Comparison of ENCODE assay signal across 22 cellular contexts in the genomic region with DNA sequence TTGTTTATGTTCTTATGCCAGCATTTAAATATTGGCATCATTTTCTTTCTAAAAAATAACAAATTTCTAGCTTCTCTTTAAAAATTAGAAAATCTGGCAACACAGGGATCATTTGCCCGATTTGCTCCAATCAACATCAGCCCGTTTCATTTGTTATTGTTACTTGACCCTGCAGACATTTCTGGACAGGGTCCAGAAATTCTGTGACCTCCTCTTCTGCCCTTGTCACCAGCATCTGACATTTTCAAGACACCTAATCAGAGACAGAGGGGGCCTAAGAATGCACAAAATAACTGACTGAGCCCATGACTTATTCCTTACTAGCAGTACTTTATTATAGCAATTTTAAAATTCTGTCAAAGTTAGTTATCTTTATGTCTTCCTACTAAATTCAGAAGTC.
DNase-seq lines count a peak whose midpoint lies in the region; ATAC-seq, FAIRE-seq and TF ChIP-seq lines count a peak whose summit lies in the region.
"Had no signal": no experiment of that assay in that cellular context is flagged by ENCODE, and none has a peak within 500 bp of the region (broad histone marks: within the 10 kb centered on the region; RNA-seq: fewer than 3 reads in every experiment).

No MANE protein-coding gene starts in this region.

- H3K79me1 ChIP-seq in trophoblast cell (ENCODE audit: low read length) = peaks cover 12% of the 10 kb centered on the region

- peaks cover 0 to 4% of the 10 kb centered on the region in 2 experiments; a peak in 2 of 4 replicates for H3K4me1 ChIP-seq in SK-N-SH (ENCODE audit: control insufficient read depth in 1 of 2, insufficient read depth in 2 of 2, low read depth in 1 of 2, low read length in 1 of 2)
- peaks cover 49% of the 10 kb centered on the region for H3K4me1 ChIP-seq in GM23248 (ENCODE audit: insufficient read depth)
- H3K4me1 ChIP-seq in astrocyte (ENCODE audit: insufficient read depth, low read length) = peaks cover 13% of the 10 kb centered on the region
- peaks cover 4 to 9% of the 10 kb centered on the region in 2 experiments for H3K4me1 ChIP-seq in trophoblast cell (ENCODE audit: control insufficient read depth in 1 of 2, insufficient read depth in 2 of 2, low read length in 2 of 2)
- peaks cover 0 to 8% of the 10 kb centered on the region in 2 donors for H3K4me1 ChIP-seq in ascending aorta
- H3K4me1 ChIP-seq: A549, Caco-2 had no signal

- DNase-seq in SK-N-SH (no peak), GM23248 (no peak), astrocyte (ENCODE audit: low read depth) (no peak), trophoblast cell (no peak), ascending aorta (ENCODE audit: low spot score in 2 of 2) (no peak), pons (ENCODE audit: low spot score) (no peak)
- DNase-seq: AML-193; Caco-2; CD4-positive, alpha-beta T cell; GOT3; H7; HFFc6 had no signal

- H3K79me2 ChIP-seq in SK-N-SH (ENCODE audit: insufficient read depth) = no peaks in the 10 kb centered on the region
- H3K79me2 ChIP-seq in GM23248 (ENCODE audit: insufficient read depth) = 0 out of 2 replicates have a peak, but pooled peaks cover 6% of the 10 kb centered on the region
- H3K79me2 ChIP-seq in astrocyte (ENCODE audit: insufficient read depth, low read length) = no peaks in the 10 kb centered on the region
- H3K79me2 ChIP-seq in trophoblast cell (ENCODE audit: control insufficient read depth, insufficient read depth, low read length, poor library complexity) = no peaks in the 10 kb centered on the region

- CTCF ChIA-PET in SK-N-SH (lab: Yijun Ruan, JAX) = interaction anchor here (0.6 kb wide), 1 partner anchor 67 kb away, joined by 3 read pairs; no protein-coding TSS in a partner anchor

- H2AK5ac ChIP-seq in trophoblast cell (ENCODE audit: low read length) = no peak overlapping the region

- TF ChIP-seq EP300 in SK-N-SH (IDR thresholded peaks at IDR 0.05; ENCODE audit: borderline replicate concordance in 1 of 2, low read depth in 1 of 2, low read length in 1 of 2) = no peak

- 89% methylated on average over 2 of the region's 2 CpGs for WGBS in SK-N-SH (ENCODE audit: low lambda C conversion rate)
- 84 to 94% methylated on average over 2 of the region's 2 CpGs for WGBS in GM23248 (ENCODE audit: low coverage in 1 of 2, low lambda C conversion rate in 2 of 2, missing lambda C conversion rate in 2 of 2), 2 experiments
- WGBS in trophoblast cell (ENCODE audit: extremely low coverage, insufficient coverage, insufficient read length) = no CpG with 5 or more reads among the region's 2 CpGs

- H4K8ac ChIP-seq in trophoblast cell (ENCODE audit: low read depth, low read length) = no peak overlapping the region

- no peak; the same call in 2 of the 3 replicates for ATAC-seq in SK-N-SH treated with all-trans-retinoic acid at 6 μM for 48 hours
- ATAC-seq: A549, HCT116, HepG2 had no signal

- in situ Hi-C loops in GM23248 (cut with MboI) = no loop called here

- H3K14ac ChIP-seq in trophoblast cell (ENCODE audit: low read length) = no peak overlapping the region

- no peak for FAIRE-seq in astrocyte (lab: Jason Lieb, UNC)
- FAIRE-seq: A549, D721Med, G401.6, GM12891, GM18507, HepG2 had no signal

- peaks cover 2% of the 10 kb centered on the region for H3K36me3 Mint-ChIP-seq in astrocyte (ENCODE audit: low read depth, unreplicated experiment)

- H3K36me3 ChIP-seq in SK-N-SH (replicated peaks in 1 of 2; ENCODE audit: control insufficient read depth in 1 of 2, insufficient read depth in 2 of 2, low read length in 1 of 2) (no peaks in the 10 kb centered on the region), GM23248 (ENCODE audit: low read depth) (no peaks in the 10 kb centered on the region), astrocyte (ENCODE audit: insufficient read depth, low read length) (no peaks in the 10 kb centered on the region), trophoblast cell (ENCODE audit: control insufficient read depth in 1 of 2, insufficient read depth in 2 of 2, low read length in 2 of 2) (no peaks in the 10 kb centered on the region), ascending aorta (no peaks in the 10 kb centered on the region)

- H3K9me2 ChIP-seq in SK-N-SH = no peaks in the 10 kb centered on the region
- H3K9me2 ChIP-seq in GM23248 (ENCODE audit: insufficient read depth) = no peaks in the 10 kb centered on the region

- no peak overlapping the region for H3K4ac ChIP-seq in trophoblast cell (ENCODE audit: low read depth, low read length)

- H3K27ac ChIP-seq in SK-N-SH (ENCODE audit: low read depth in 2 of 2, low read length in 1 of 2) (no peak overlapping the region), GM23248 (peak overlapping the region; percentile 77), astrocyte (ENCODE audit: low read depth, low read length) (no peak overlapping the region), trophoblast cell (ENCODE audit: low read depth, low read length) (peak overlapping the region; percentile 35), ascending aorta (peak overlapping the region in 1 of 2 donors; percentile 1)
- H3K27ac ChIP-seq: 22Rv1, A549, C4-2B had no signal

- H3K4me3 Mint-ChIP-seq in astrocyte (ENCODE audit: unreplicated experiment) = no peak overlapping the region
- H3K4me3 Mint-ChIP-seq: CD4-positive, alpha-beta T cell; HFFc6 had no signal

- POLR2A ChIA-PET in SK-N-SH (lab: Yijun Ruan, JAX) = no interaction called here

- intact Hi-C loops in ascending aorta (cut with DNase I) = no loop called here

- peak overlapping the region in 1 of 2 experiments; percentile 13; a peak in 1 of 4 replicates for H3K4me3 ChIP-seq in SK-N-SH (ENCODE audit: low read depth in 2 of 2, low read length in 1 of 2)
- peak overlapping the region; percentile 45 for H3K4me3 ChIP-seq in GM23248
- H3K4me3 ChIP-seq in astrocyte (ENCODE audit: insufficient read depth, low read depth, low read length) = no peak overlapping the region
- H3K4me3 ChIP-seq in trophoblast cell (ENCODE audit: low read depth, low read length) = no peak overlapping the region
- H3K4me3 ChIP-seq in ascending aorta = no peak overlapping the region
- H3K4me3 ChIP-seq: A549 had no signal

- TF ChIP-seq RAD21 in SK-N-SH (IDR thresholded peaks at IDR 0.05; ENCODE audit: low read length) = no peak

- peak overlapping the region; percentile 34 for H2BK5ac ChIP-seq in trophoblast cell (ENCODE audit: low read depth, low read length, poor library complexity)

- peak overlapping the region; percentile 66 for H3K27ac Mint-ChIP-seq in astrocyte (ENCODE audit: unreplicated experiment)
- H3K27ac Mint-ChIP-seq: CD4-positive, alpha-beta T cell; HFFc6 had no signal

- H2AFZ ChIP-seq in SK-N-SH (ENCODE audit: low read depth) (no peak overlapping the region), GM23248 (no peak overlapping the region), astrocyte (ENCODE audit: low read depth, low read length) (no peak overlapping the region), trophoblast cell (ENCODE audit: insufficient read depth, low read length, poor library complexity) (no peak overlapping the region)

- H3K9me3 Mint-ChIP-seq in astrocyte (ENCODE audit: unreplicated experiment) = peaks cover 11% of the 10 kb centered on the region
- H3K9me3 Mint-ChIP-seq: CD4-positive, alpha-beta T cell; HFFc6 had no signal

- no peaks in the 10 kb centered on the region for H3K27me3 Mint-ChIP-seq in astrocyte (ENCODE audit: low read depth, unreplicated experiment)

- no peak overlapping the region for H2BK120ac ChIP-seq in trophoblast cell (ENCODE audit: insufficient read depth, low read length, poor library complexity)

- no peaks in the 10 kb centered on the region for H3K27me3 ChIP-seq in SK-N-SH (ENCODE audit: insufficient read depth)
- no peaks in the 10 kb centered on the region for H3K27me3 ChIP-seq in GM23248 (replicated peaks; ENCODE audit: insufficient read depth)
- no peaks in the 10 kb centered on the region for H3K27me3 ChIP-seq in astrocyte (ENCODE audit: insufficient read depth, low read length)
- no peaks in the 10 kb centered on the region for H3K27me3 ChIP-seq in trophoblast cell (ENCODE audit: insufficient read depth, low read length)
- H3K27me3 ChIP-seq in ascending aorta = no peaks in the 10 kb centered on the region

- H4K91ac ChIP-seq in trophoblast cell (ENCODE audit: low read depth, low read length) = no peak overlapping the region

- H3K9ac ChIP-seq in SK-N-SH (0 out of 2 replicates have a peak overlapping the region, but pooled peaks have one; percentile 19), GM23248 (no peak overlapping the region; the same call in 1 of the 2 replicates), astrocyte (ENCODE audit: low read length) (no peak overlapping the region), trophoblast cell (ENCODE audit: low read length) (no peak overlapping the region)

- H3F3A ChIP-seq in SK-N-SH (replicated peaks; ENCODE audit: insufficient read depth) (no peaks in the 10 kb centered on the region), GM23248 (ENCODE audit: insufficient read depth) (peaks cover 47% of the 10 kb centered on the region)

- H3K4me1 Mint-ChIP-seq in astrocyte (ENCODE audit: low read depth, unreplicated experiment) = peaks cover 34% of the 10 kb centered on the region

- H2BK12ac ChIP-seq in trophoblast cell (ENCODE audit: low read length) = no peak overlapping the region

- H3K9me3 ChIP-seq in SK-N-SH (no peaks in the 10 kb centered on the region), GM23248 (ENCODE audit: low read depth) (no peaks in the 10 kb centered on the region), astrocyte (ENCODE audit: insufficient read depth, low read depth, low read length) (no peaks in the 10 kb centered on the region), trophoblast cell (ENCODE audit: insufficient read depth, low read depth, low read length) (no peaks in the 10 kb centered on the region), ascending aorta (no peaks in the 10 kb centered on the region)
- H3K9me3 ChIP-seq: A549 had no signal

- no peak overlapping the region for H4K12ac ChIP-seq in trophoblast cell (ENCODE audit: low read depth, low read length)

- H3K23ac ChIP-seq in trophoblast cell (ENCODE audit: low read length) = no peak overlapping the region

- no peak overlapping the region for H3K18ac ChIP-seq in trophoblast cell (ENCODE audit: low read length)

- H4K20me1 ChIP-seq in SK-N-SH (ENCODE audit: insufficient read depth) (no peaks in the 10 kb centered on the region), GM23248 (ENCODE audit: insufficient read depth) (no peaks in the 10 kb centered on the region), astrocyte (ENCODE audit: insufficient read depth, low read length) (no peaks in the 10 kb centered on the region)

- no peak for TF ChIP-seq CTCF in SK-N-SH (IDR thresholded peaks at IDR 0.05)
- TF ChIP-seq CTCF in astrocyte (IDR thresholded peaks at IDR 0.05; ENCODE audit: insufficient read depth, low read depth, low read length) = no peak
- TF ChIP-seq CTCF in ascending aorta (IDR thresholded peaks at IDR 0.05) = no peak

- peak overlapping the region; percentile 46; the same call in 1 of the 2 replicates for H3K4me2 ChIP-seq in SK-N-SH
- peak overlapping the region; percentile 68 for H3K4me2 ChIP-seq in GM23248 (ENCODE audit: unreplicated experiment)
- H3K4me2 ChIP-seq in astrocyte (ENCODE audit: low read length) = peak overlapping the region; percentile 7
- H3K4me2 ChIP-seq in trophoblast cell (ENCODE audit: low read length) = no peak overlapping the region
- H3K4me2 ChIP-seq: A549 had no signal

TF ChIP-seq in SK-N-SH, 30 proteins besides CTCF, POLR2A, EP300 and RAD21 (continues in another document):
- TF ChIP-seq FOXJ3 (CRISPR knock-in tag; IDR thresholded peaks at IDR 0.05) = no peak
- TF ChIP-seq TCF12 (IDR thresholded peaks at IDR 0.05) = peak; percentile 23

TF ChIP-seq in SK-N-SH treated with all-trans-retinoic acid at 6 μM for 48 hours, 23 proteins besides CTCF, POLR2A, EP300 and RAD21 (continues in another document):
- no peak for TF ChIP-seq ARNTL (CRISPR knock-in tag; IDR thresholded peaks at IDR 0.05; ENCODE audit: borderline replicate concordance, low read depth)

Comparison
In these comparisons a context has a peak if more than half of its experiments do, and no peak if none do; other contexts are left out.
1. H3K27ac ChIP-seq: peak in GM23248 (single experiment) and trophoblast cell (single experiment); none in SK-N-SH (0 of 2) and astrocyte (single experiment).